In the genomic region with DNA sequence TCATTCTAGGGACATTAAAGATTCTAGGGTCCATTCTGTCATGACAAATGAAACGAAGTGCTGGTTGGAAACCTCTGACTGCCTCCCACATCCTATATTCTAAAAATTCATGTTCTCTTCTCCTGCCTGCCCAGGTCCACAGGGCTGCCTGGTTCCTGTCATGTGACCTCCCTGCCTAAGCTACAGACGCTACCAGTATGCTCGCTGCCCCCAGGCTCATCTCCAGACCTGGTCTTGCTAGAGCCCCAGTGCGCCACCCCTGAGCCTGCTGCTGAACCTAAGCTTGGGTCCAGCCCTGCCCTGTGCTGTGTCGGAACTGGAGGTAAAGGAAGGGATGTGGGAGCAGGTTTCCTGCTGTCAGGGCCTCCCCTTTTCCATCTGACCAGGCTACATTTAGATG, we compare ENCODE assay signal across 13 cellular contexts.
"Had no signal": no experiment of that assay in that cellular context is flagged by ENCODE, and none has a peak within 500 bp of the region (broad histone marks: within the 10 kb centered on the region; RNA-seq: fewer than 3 reads in every experiment).

No MANE protein-coding gene starts in this region.

- H3K27ac ChIP-seq: esophagus squamous epithelium, transverse colon, VCaP had no signal

- H3K27me3 ChIP-seq: adrenal gland, cardiac muscle cell, esophagus squamous epithelium, transverse colon had no signal

- DNase-seq: activated CD4-positive, alpha-beta T cell treated with anti-CD3 and anti-CD28 coated beads, Interleukin-2, amount 50 U/mL, for 48 hours; activated effector memory CD4-positive, alpha-beta T cell treated with anti-CD3 and anti-CD28 coated beads, Interleukin-2, amount 50 U/mL, for 16 hours; activated T-cell treated with anti-CD3 and anti-CD28 coated beads, Interleukin-2, amount 50 U/mL, for 4 hours; effector CD4-positive, alpha-beta T cell; esophagus squamous epithelium; hippocampal formation; stimulated activated CD4-positive, alpha-beta T cell treated with anti-CD3 and anti-CD28 coated beads, Interleukin-15, amount 100 ng/mL, for 24 hours; stimulated activated CD4-positive, alpha-beta T cell treated with anti-CD3 and anti-CD28 coated beads, Interleukin-4, amount 100 ng/mL, for 1 hour; stimulated activated naive B cell treated with anti-CD40 and anti-IgM and Interleukin-4, amounts not matched to agents 10 μg/mL and 1 μg/mL and 100 μg/mL, for 72 hours had no signal

- H3K4me3 ChIP-seq: adrenal gland, cardiac muscle cell, esophagus squamous epithelium, transverse colon had no signal

- H3K9me3 ChIP-seq: adrenal gland, esophagus squamous epithelium, transverse colon had no signal

- H3K36me3 ChIP-seq: adrenal gland, cardiac muscle cell, esophagus squamous epithelium, transverse colon had no signal

- ATAC-seq: activated T-cell treated with anti-CD3 and anti-CD28 coated beads, Interleukin-2, amount 50 U/mL, for 4 hours; stimulated activated naive B cell treated with anti-CD40 and anti-IgM and Interleukin-4, amounts not matched to agents 10 μg/mL and 1 μg/mL and 100 μg/mL, for 72 hours had no signal
